1 cellular context compared by ENCODE assay signal in the genomic region with DNA sequence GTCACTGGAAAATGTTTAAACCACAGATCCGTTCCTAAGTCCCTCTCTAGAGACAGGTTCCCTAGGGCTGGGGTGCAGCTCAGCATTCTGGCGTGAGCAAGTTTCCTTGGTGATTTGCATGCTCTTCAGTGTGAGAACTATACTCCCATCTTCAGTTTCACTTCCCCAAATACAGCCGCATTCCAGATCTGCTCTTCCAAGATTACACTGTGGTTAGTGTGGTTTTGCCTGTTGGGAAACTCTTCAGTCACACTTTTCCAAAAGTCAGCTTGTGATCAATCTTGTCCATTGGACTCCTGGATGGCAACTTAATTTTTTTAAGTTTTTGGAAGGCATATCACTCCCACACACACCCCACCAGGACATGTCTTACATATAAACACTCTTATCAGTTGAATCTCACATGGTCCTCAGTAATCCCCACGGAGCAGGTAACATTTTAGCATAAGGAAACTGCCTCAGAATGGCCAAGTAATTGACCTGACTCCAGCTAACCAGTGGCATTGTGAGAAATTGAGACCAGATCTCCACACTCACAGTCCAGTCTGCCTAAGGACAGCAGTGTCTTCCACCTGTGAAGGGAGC.
TF ChIP-seq lines count a peak whose summit lies in the region.

No MANE protein-coding gene starts in this region.

TF ChIP-seq in GM12878, 131 proteins besides CTCF, POLR2A, EP300 and RAD21 (continued from another document and continues in another):
- TF ChIP-seq IRF5 (IDR thresholded peaks at IDR 0.05; ENCODE audit: borderline replicate concordance) (peak; percentile 59; the same call in 1 of the 2 replicates), PKNOX1 (IDR thresholded peaks at IDR 0.05) (peak; percentile 15; the same call in 1 of the 2 replicates), ZBTB11 (CRISPR knock-in tag; IDR thresholded peaks at IDR 0.05) (no peak), HDGF (IDR thresholded peaks at IDR 0.05) (no peak; the same call in 1 of the 2 replicates), ZBTB40 (IDR thresholded peaks at IDR 0.05; ENCODE audit: borderline replicate concordance) (no peak), MEF2A (IDR thresholded peaks at IDR 0.05; ENCODE audit: insufficient read depth, low read depth, low read length) (peak; percentile 58; the same call in 1 of the 2 replicates), PML (IDR thresholded peaks at IDR 0.05; ENCODE audit: low read length) (0 out of 2 replicates have a peak, but pooled peaks have one; percentile 40), HDAC6 (IDR thresholded peaks at IDR 0.05; ENCODE audit: unreplicated experiment) (no peak), ASH2L (IDR thresholded peaks at IDR 0.05; ENCODE audit: borderline replicate concordance, low read depth) (0 out of 2 replicates have a peak, but pooled peaks have one; percentile 49), ZNF687 (IDR thresholded peaks at IDR 0.05) (peak; percentile 52; the same call in 1 of the 2 replicates), JUNB (IDR thresholded peaks at IDR 0.05) (no peak), LARP7 (IDR thresholded peaks at IDR 0.05) (no peak), CREM (IDR thresholded peaks at IDR 0.05; ENCODE audit: low read depth) (peak; percentile 37; the same call in 1 of the 2 replicates), ATF3 (IDR thresholded peaks at IDR 0.05; ENCODE audit: borderline replicate concordance, extremely low read depth, low read depth, low read length) (no peak), ZNF622 (IDR thresholded peaks at IDR 0.05) (no peak), RUNX3 (IDR thresholded peaks at IDR 0.05; ENCODE audit: low read length) (peak; percentile 99), IRF3 (IDR thresholded peaks at IDR 0.05) (no peak), SUZ12 (IDR thresholded peaks at IDR 0.05; ENCODE audit: unreplicated experiment) (no peak), CBX5 (IDR thresholded peaks at IDR 0.05; ENCODE audit: low read depth) (no peak), FOXM1 (IDR thresholded peaks at IDR 0.05; ENCODE audit: low read depth, low read length) (peak; percentile 48; the same call in 1 of the 2 replicates), MEF2B (IDR thresholded peaks at IDR 0.05; ENCODE audit: partially characterized antibody, poor library complexity, severe bottlenecking) (peak; percentile 100), CREB1 (IDR thresholded peaks at IDR 0.05; ENCODE audit: low read depth) (0 out of 2 replicates have a peak, but pooled peaks have one; percentile 14), CHD4 (IDR thresholded peaks at IDR 0.05) (no peak), CHD2 (IDR thresholded peaks at IDR 0.05; ENCODE audit: borderline replicate concordance, low read depth, low read length) (peak; percentile 37; the same call in 1 of the 2 replicates), RELB (IDR thresholded peaks at IDR 0.05; ENCODE audit: low read depth) (peak; percentile 100), NR2C2 (IDR thresholded peaks at IDR 0.05; ENCODE audit: borderline replicate concordance, control insufficient read depth, insufficient read length, low read depth) (no peak)
- TF ChIP-seq, protein P1, sequence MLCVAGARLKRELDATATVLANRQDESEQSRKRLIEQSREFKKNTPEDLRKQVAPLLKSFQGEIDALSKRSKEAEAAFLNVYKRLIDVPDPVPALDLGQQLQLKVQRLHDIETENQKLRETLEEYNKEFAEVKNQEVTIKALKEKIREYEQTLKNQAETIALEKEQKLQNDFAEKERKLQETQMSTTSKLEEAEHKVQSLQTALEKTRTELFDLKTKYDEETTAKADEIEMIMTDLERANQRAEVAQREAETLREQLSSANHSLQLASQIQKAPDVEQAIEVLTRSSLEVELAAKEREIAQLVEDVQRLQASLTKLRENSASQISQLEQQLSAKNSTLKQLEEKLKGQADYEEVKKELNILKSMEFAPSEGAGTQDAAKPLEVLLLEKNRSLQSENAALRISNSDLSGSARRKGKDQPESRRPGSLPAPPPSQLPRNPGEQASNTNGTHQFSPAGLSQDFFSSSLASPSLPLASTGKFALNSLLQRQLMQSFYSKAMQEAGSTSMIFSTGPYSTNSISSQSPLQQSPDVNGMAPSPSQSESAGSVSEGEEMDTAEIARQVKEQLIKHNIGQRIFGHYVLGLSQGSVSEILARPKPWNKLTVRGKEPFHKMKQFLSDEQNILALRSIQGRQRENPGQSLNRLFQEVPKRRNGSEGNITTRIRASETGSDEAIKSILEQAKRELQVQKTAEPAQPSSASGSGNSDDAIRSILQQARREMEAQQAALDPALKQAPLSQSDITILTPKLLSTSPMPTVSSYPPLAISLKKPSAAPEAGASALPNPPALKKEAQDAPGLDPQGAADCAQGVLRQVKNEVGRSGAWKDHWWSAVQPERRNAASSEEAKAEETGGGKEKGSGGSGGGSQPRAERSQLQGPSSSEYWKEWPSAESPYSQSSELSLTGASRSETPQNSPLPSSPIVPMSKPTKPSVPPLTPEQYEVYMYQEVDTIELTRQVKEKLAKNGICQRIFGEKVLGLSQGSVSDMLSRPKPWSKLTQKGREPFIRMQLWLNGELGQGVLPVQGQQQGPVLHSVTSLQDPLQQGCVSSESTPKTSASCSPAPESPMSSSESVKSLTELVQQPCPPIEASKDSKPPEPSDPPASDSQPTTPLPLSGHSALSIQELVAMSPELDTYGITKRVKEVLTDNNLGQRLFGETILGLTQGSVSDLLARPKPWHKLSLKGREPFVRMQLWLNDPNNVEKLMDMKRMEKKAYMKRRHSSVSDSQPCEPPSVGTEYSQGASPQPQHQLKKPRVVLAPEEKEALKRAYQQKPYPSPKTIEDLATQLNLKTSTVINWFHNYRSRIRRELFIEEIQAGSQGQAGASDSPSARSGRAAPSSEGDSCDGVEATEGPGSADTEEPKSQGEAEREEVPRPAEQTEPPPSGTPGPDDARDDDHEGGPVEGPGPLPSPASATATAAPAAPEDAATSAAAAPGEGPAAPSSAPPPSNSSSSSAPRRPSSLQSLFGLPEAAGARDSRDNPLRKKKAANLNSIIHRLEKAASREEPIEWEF (IDR thresholded peaks at IDR 0.05; ENCODE audit: insufficient replicate concordance, low read depth, low read length), result peak; percentile 94
